ENCODE assay signal across 7 cellular contexts in genomic region chr1:155168105-155168445, GRCh38. TPM values are rescaled to one million over a fixed set of nuclear protein-coding genes. Genes with fewer than 3 reads are reported as not detected.
DNase-seq lines count a peak whose midpoint lies in the region; ATAC-seq, FAIRE-seq and TF ChIP-seq lines count a peak whose summit lies in the region.
"Not testable (repeated sequence)": the region's sequence is repeated elsewhere in the genome, so short reads cannot be mapped to it uniquely, and the experiment has no call there.

No MANE protein-coding gene starts in this region.

- CTCF ChIA-PET in Caco-2 (lab: Charles Lee): interaction anchor here (0.5 to 3.2 kb wide), 19 partner anchors 9 to 134 kb away, joined by 3 to 147 read pairs (median 6); partner anchors contain the start of gene EFNA1
- CTCF ChIA-PET in RWPE1 (lab: Yijun Ruan, JAX): interaction anchor here (0.6 to 2.9 kb wide), 24 partner anchors 9 to 700 kb away, joined by 3 to 29 read pairs (median 5); no protein-coding TSS in a partner anchor
- CTCF ChIA-PET in activated CD8-positive, alpha-beta memory T cell treated with anti-CD3 and anti-CD28 coated beads, Interleukin-2, amount 10 ng/mL, durations not matched to agents 7 days and 5 days (lab: Charles Lee): interaction anchor here (0.6 to 13.0 kb wide), 34 partner anchors 9 to 386 kb away, joined by 3 to 295 read pairs (median 5); partner anchors contain the start of genes ADAM15, DPM3 and SLC50A1
- CTCF ChIA-PET in HepG2 (lab: Yijun Ruan, JAX; ENCODE audit: low intra/inter-chr PET ratio, low total read pairs): interaction anchor here (0.6 to 5.3 kb wide), 10 partner anchors 24 to 106 kb away, joined by 3 to 165 read pairs (median 5); partner anchors contain the start of genes EFNA1 and SLC50A1

- H3K27me3 ChIP-seq in Caco-2 (replicated peaks; ENCODE audit: control insufficient read depth, insufficient read depth, low read length); dorsolateral prefrontal cortex; HepG2 (ENCODE audit: control insufficient read depth in 1 of 2, insufficient read depth in 2 of 2, low read length in 2 of 2): not testable (repeated sequence)

- DNase-seq in Caco-2; RWPE1 (ENCODE audit: low spot score); dorsolateral prefrontal cortex; HepG2 (ENCODE audit: low spot score); stimulated activated effector memory CD8-positive, alpha-beta T cell treated with anti-CD3 and anti-CD28 coated beads, Interleukin-12 subunit alpha, Interleukin-12 subunit beta, amount 100 ng/mL, for 72 hours (ENCODE audit: low spot score in 2 of 2): not testable (repeated sequence)
- peak; percentile 31 for DNase-seq in activated CD8-positive, alpha-beta memory T cell treated with anti-CD3 and anti-CD28 coated beads, Interleukin-2, amount 10 ng/mL, durations not matched to agents 7 days and 5 days

- H3K9me3 ChIP-seq in Caco-2; HepG2 (ENCODE audit: low read length): not testable (repeated sequence)

- peak overlapping the region; percentile 100; the same call in 1 of the 2 replicates for H3K4me2 ChIP-seq in HepG2 (ENCODE audit: low read depth, low read length)

- ATAC-seq in activated CD8-positive, alpha-beta memory T cell treated with anti-CD3 and anti-CD28 coated beads, Interleukin-2, amount 10 ng/mL, durations not matched to agents 7 days and 5 days; HepG2; stimulated activated effector memory CD8-positive, alpha-beta T cell treated with anti-CD3 and anti-CD28 coated beads, Interleukin-12 subunit alpha, Interleukin-12 subunit beta, amount 100 ng/mL, for 72 hours: not testable (repeated sequence)

- H3K9ac ChIP-seq in HepG2 (ENCODE audit: insufficient read depth, low read depth, low read length): not testable (repeated sequence)

- not testable (repeated sequence) for H2AFZ ChIP-seq in HepG2 (ENCODE audit: low read length)

- in situ Hi-C loops in HepG2 (cut with HindIII; ENCODE audit: extremely low pct_ligation_motif_present, low pct_unique_long_range_greater_than_20kb): loop anchor here (5.0 kb wide), 1 partner anchor 76 kb away; no protein-coding TSS in a partner anchor

- TF ChIP-seq POLR2A in HepG2 (IDR thresholded peaks at IDR 0.05; ENCODE audit: insufficient read depth in 1 of 2, low read depth in 2 of 2, low read length in 2 of 2): not testable (repeated sequence)

- FAIRE-seq in HepG2 (lab: Jason Lieb, UNC): not testable (repeated sequence)

- H3K27ac Mint-ChIP-seq in Caco-2 (ENCODE audit: unreplicated experiment): peak overlapping the region; percentile 24
- H3K27ac Mint-ChIP-seq in activated CD8-positive, alpha-beta memory T cell treated with anti-CD3 and anti-CD28 coated beads, Interleukin-2, amount 10 ng/mL, durations not matched to agents 7 days and 5 days: peak overlapping the region; percentile 45
- peak overlapping the region; percentile 71 for H3K27ac Mint-ChIP-seq in stimulated activated effector memory CD8-positive, alpha-beta T cell treated with anti-CD3 and anti-CD28 coated beads, Interleukin-12 subunit alpha, Interleukin-12 subunit beta, amount 100 ng/mL, for 72 hours

- not testable (repeated sequence) for TF ChIP-seq EP300 in Ishikawa (IDR thresholded peaks at IDR 0.05; ENCODE audit: borderline replicate concordance); HepG2 (IDR thresholded peaks at IDR 0.05; ENCODE audit: low read depth in 2 of 2, low read length in 2 of 2); HepG2 (CRISPR knock-in tag; IDR thresholded peaks at IDR 0.05; ENCODE audit: borderline replicate concordance)

- H3K27ac ChIP-seq in RWPE1: peak overlapping the region; percentile 59
- peak overlapping the region in 50 of 59 donors; percentile 62 to 95 (median 88) for H3K27ac ChIP-seq in dorsolateral prefrontal cortex
- not testable (repeated sequence) for H3K27ac ChIP-seq in HepG2 (ENCODE audit: extremely low read length, insufficient read depth, low read length)

- peaks cover 24% of the 10 kb centered on the region for H3K36me3 Mint-ChIP-seq in Caco-2 (ENCODE audit: insufficient read depth, unreplicated experiment)
- not testable (repeated sequence) for H3K36me3 Mint-ChIP-seq in activated CD8-positive, alpha-beta memory T cell treated with anti-CD3 and anti-CD28 coated beads, Interleukin-2, amount 10 ng/mL, durations not matched to agents 7 days and 5 days
- H3K36me3 Mint-ChIP-seq in stimulated activated effector memory CD8-positive, alpha-beta T cell treated with anti-CD3 and anti-CD28 coated beads, Interleukin-12 subunit alpha, Interleukin-12 subunit beta, amount 100 ng/mL, for 72 hours: peaks cover 46% of the 10 kb centered on the region

- H3K9me3 Mint-ChIP-seq in Caco-2 (ENCODE audit: unreplicated experiment); activated CD8-positive, alpha-beta memory T cell treated with anti-CD3 and anti-CD28 coated beads, Interleukin-2, amount 10 ng/mL, durations not matched to agents 7 days and 5 days (ENCODE audit: low read depth); stimulated activated effector memory CD8-positive, alpha-beta T cell treated with anti-CD3 and anti-CD28 coated beads, Interleukin-12 subunit alpha, Interleukin-12 subunit beta, amount 100 ng/mL, for 72 hours: not testable (repeated sequence)

- peak overlapping the region; percentile 66 for H3K4me3 Mint-ChIP-seq in Caco-2 (ENCODE audit: unreplicated experiment)
- not testable (repeated sequence) for H3K4me3 Mint-ChIP-seq in activated CD8-positive, alpha-beta memory T cell treated with anti-CD3 and anti-CD28 coated beads, Interleukin-2, amount 10 ng/mL, durations not matched to agents 7 days and 5 days
- H3K4me3 Mint-ChIP-seq in stimulated activated effector memory CD8-positive, alpha-beta T cell treated with anti-CD3 and anti-CD28 coated beads, Interleukin-12 subunit alpha, Interleukin-12 subunit beta, amount 100 ng/mL, for 72 hours: peak overlapping the region; percentile 68

- not testable (repeated sequence) for H3K4me1 Mint-ChIP-seq in Caco-2 (ENCODE audit: low read depth, unreplicated experiment)
- peaks cover 27% of the 10 kb centered on the region for H3K4me1 Mint-ChIP-seq in activated CD8-positive, alpha-beta memory T cell treated with anti-CD3 and anti-CD28 coated beads, Interleukin-2, amount 10 ng/mL, durations not matched to agents 7 days and 5 days
- peaks cover 31% of the 10 kb centered on the region for H3K4me1 Mint-ChIP-seq in stimulated activated effector memory CD8-positive, alpha-beta T cell treated with anti-CD3 and anti-CD28 coated beads, Interleukin-12 subunit alpha, Interleukin-12 subunit beta, amount 100 ng/mL, for 72 hours

- not testable (repeated sequence) for H3K27me3 Mint-ChIP-seq in Caco-2 (ENCODE audit: insufficient read depth, unreplicated experiment); activated CD8-positive, alpha-beta memory T cell treated with anti-CD3 and anti-CD28 coated beads, Interleukin-2, amount 10 ng/mL, durations not matched to agents 7 days and 5 days

- peaks cover 11% of the 10 kb centered on the region; the same call in 1 of the 2 replicates for H3K4me1 ChIP-seq in Caco-2
- H3K4me1 ChIP-seq in HepG2 (ENCODE audit: insufficient read depth, low read length): peaks cover 36% of the 10 kb centered on the region

- H3K36me3 ChIP-seq in Caco-2 (ENCODE audit: control insufficient read depth, insufficient read depth, low read length): not testable (repeated sequence)
- peaks cover 0 to 12% of the 10 kb centered on the region in 2 experiments; a peak in 2 of 5 replicates for H3K36me3 ChIP-seq in HepG2 (replicated peaks in 1 of 2; ENCODE audit: control insufficient read depth in 1 of 2, insufficient read depth in 2 of 2, low read length in 2 of 2)

- WGBS in HepG2 (ENCODE audit: low lambda C conversion rate): 39% methylated on average over 4 of the region's 4 CpGs

- not testable (repeated sequence) for BruUV-seq in Caco-2 (replicated peaks; lab: Mats Ljungman, UMichigan); HepG2 (replicated peaks; lab: Mats Ljungman, UMichigan)

- not testable (repeated sequence) for TF ChIP-seq CTCF in Caco-2 (IDR thresholded peaks at IDR 0.05; ENCODE audit: insufficient read depth in 1 of 2, low read depth in 1 of 2, low read length in 1 of 2, severe bottlenecking in 1 of 2, unreplicated experiment in 1 of 2); HepG2 (CRISPR knock-in tag; IDR thresholded peaks at IDR 0.05)
- peak; percentile 14; the same call in 1 of the 2 replicates for TF ChIP-seq CTCF in RWPE1 (conservative IDR thresholded peaks at IDR 0.05; ENCODE audit: low read depth)
- peak in 3 of 56 donors; percentile 1 to 5 (median 5) for TF ChIP-seq CTCF in dorsolateral prefrontal cortex (IDR thresholded peaks at IDR 0.05 in 54 of 56, conservative IDR thresholded peaks at IDR 0.05 in 2 of 56; ENCODE audit: low read depth in 1 of 56, partially characterized antibody in 56 of 56)

- not testable (repeated sequence) for TF ChIP-seq RAD21 in Ishikawa (IDR thresholded peaks at IDR 0.05; ENCODE audit: low read depth); HepG2 (CRISPR knock-in tag; IDR thresholded peaks at IDR 0.05)

- peaks cover 10% of the 10 kb centered on the region for H3K79me2 ChIP-seq in HepG2 (ENCODE audit: insufficient read depth, low read length)

- intact Hi-C loops in Caco-2 (cut with micrococcal nuclease; ENCODE audit: unreplicated experiment); HepG2 (cut with micrococcal nuclease; ENCODE audit: unreplicated experiment): not testable (repeated sequence)
- intact Hi-C loops in dorsolateral prefrontal cortex (cut with DNase I): loop anchor here (1.0 to 10.0 kb wide), 4 partner anchors 41 to 603 kb away; partner anchors contain the start of genes CHRNB2 (in 1 of the 2) and EFNA1 (in 1 of the 2)

- H3K4me3 ChIP-seq in Caco-2 (ENCODE audit: low read depth, low read length): not testable (repeated sequence)
- peak overlapping the region in 31 of 59 donors; percentile 29 to 71 (median 54) for H3K4me3 ChIP-seq in dorsolateral prefrontal cortex
- peak overlapping the region in 1 of 3 experiments; percentile 75; a peak in 1 of 6 replicates for H3K4me3 ChIP-seq in HepG2 (replicated peaks in 1 of 3; ENCODE audit: insufficient read depth in 1 of 3, low read depth in 2 of 3, low read length in 3 of 3)

- POLR2A ChIA-PET in Caco-2 (lab: Charles Lee) (interaction anchor here (1.2 to 1.5 kb wide), 2 partner anchors 43 to 77 kb away, joined by 3 to 6 read pairs; no protein-coding TSS in a partner anchor), HepG2 (lab: Yijun Ruan, JAX) (interaction anchor here (1.1 to 5.9 kb wide), 4 partner anchors 37 to 78 kb away, joined by 5 to 56 read pairs (median 16); partner anchors contain the start of gene EFNA1)
- POLR2A ChIA-PET in RWPE1 (lab: Yijun Ruan, JAX; ENCODE audit: low non-redundant PET): not testable (repeated sequence)

- not testable (repeated sequence) for H4K20me1 ChIP-seq in HepG2 (ENCODE audit: insufficient read depth, low read length)

RNA-seq across cellular contexts. Expression of gene KRTCAP2, which starts 5.0 kb away (rescaled TPM):
- total RNA-seq in Caco-2 (2022): 215 and 219 TPM in 2 replicates
- 100 to 1,000 TPM; 166 to 177 TPM for total RNA-seq in activated CD8-positive, alpha-beta memory T cell treated with anti-CD3 and anti-CD28 coated beads, Interleukin-2, amount 10 ng/mL, durations not matched to agents 7 days and 5 days
- 100 to 1,000 TPM in 14 of 120 experiments, 10 to 100 TPM in 106; 49.0 to 130 (median 82.4) TPM for total RNA-seq in dorsolateral prefrontal cortex
- 48.5 and 79.4 TPM in 2 replicates for total RNA-seq in HepG2 (2016; rRNA removed; fragmentation: Illumina TruSeq; extraction: Trizol)
- 40.0 and 49.4 TPM in 2 replicates for total RNA-seq in HepG2 (2016; cell fraction: cytosol; rRNA removed; fragmentation: Illumina TruSeq; extraction: Trizol; ENCODE audit: low read depth)
- total RNA-seq in HepG2 (2016; cell fraction: insoluble cytoplasmic fraction; rRNA removed; fragmentation: Illumina TruSeq; extraction: Trizol): 40.7 and 78.5 TPM in 2 replicates
- 33.6 and 41.0 TPM in 2 replicates for total RNA-seq in HepG2 (2016; cell fraction: membrane; rRNA removed; fragmentation: Illumina TruSeq; extraction: Trizol)
- total RNA-seq in HepG2 (2016; cell fraction: nucleus; rRNA removed; fragmentation: Illumina TruSeq; extraction: Trizol): 50.0 and 52.6 TPM in 2 replicates
- polyA plus RNA-seq in HepG2 (2011; rRNA removed): 77.3 and 89.3 TPM in 2 replicates
- 125 and 155 TPM in 2 replicates for polyA plus RNA-seq in HepG2 (2011; cell fraction: cytosol; rRNA removed)
- 119 and 133 TPM in 2 replicates for polyA plus RNA-seq in HepG2 (2011; cell fraction: nucleus; rRNA removed)
- 73.3 and 73.7 TPM in 2 replicates for polyA plus RNA-seq in HepG2 (2012)
- polyA plus RNA-seq in HepG2 (2016; cell fraction: cytosol; fragmentation: Illumina TruSeq; extraction: Trizol; ENCODE audit: low read depth): 64.6 and 72.6 TPM in 2 replicates
- 47.5 and 61.4 TPM in 2 replicates for polyA plus RNA-seq in HepG2 (2016; cell fraction: insoluble cytoplasmic fraction; fragmentation: Illumina TruSeq; extraction: Trizol; ENCODE audit: low read depth)
- 49.4 and 56.2 TPM in 2 replicates for polyA plus RNA-seq in HepG2 (2016; cell fraction: membrane; fragmentation: Illumina TruSeq; extraction: Trizol; ENCODE audit: low read depth)
- 120 and 121 TPM in 2 replicates for polyA plus RNA-seq in HepG2 (2016; cell fraction: nucleus; fragmentation: Illumina TruSeq; extraction: Trizol; ENCODE audit: insufficient read depth, low read depth)
- 182 and 884 TPM in 2 replicates for polyA minus RNA-seq in HepG2 (2011; rRNA and poly(A)+ RNA removed; ENCODE audit: low replicate concordance)
- 27.3 and 38.2 TPM in 2 replicates for polyA minus RNA-seq in HepG2 (2011; cell fraction: cytosol; rRNA and poly(A)+ RNA removed)
- 22.9 and 23.5 TPM in 2 replicates for polyA minus RNA-seq in HepG2 (2011; cell fraction: nucleus; rRNA and poly(A)+ RNA removed)

RNA-seq across cellular contexts. Expression of gene TRIM46, which starts 5.6 kb away (rescaled TPM):
- total RNA-seq in Caco-2 (2022) (0.11 TPM in 1 of 2 replicates, not detected in the other), dorsolateral prefrontal cortex (10 to 100 TPM; 10.2 to 31.0 (median 19.3) TPM), HepG2 (2016; rRNA removed; fragmentation: Illumina TruSeq; extraction: Trizol) (0.04 and 0.08 TPM in 2 replicates)
- total RNA-seq in activated CD8-positive, alpha-beta memory T cell treated with anti-CD3 and anti-CD28 coated beads, Interleukin-2, amount 10 ng/mL, durations not matched to agents 7 days and 5 days: 10 to 100 TPM; 11.2 to 16.1 TPM
- total RNA-seq in HepG2 (2016; cell fraction: cytosol; rRNA removed; fragmentation: Illumina TruSeq; extraction: Trizol; ENCODE audit: low read depth): not detected in 2 replicates
- total RNA-seq in HepG2 (2016; cell fraction: insoluble cytoplasmic fraction; rRNA removed; fragmentation: Illumina TruSeq; extraction: Trizol): 0.04 TPM in 1 of 2 replicates, not detected in the other
- not detected in 2 replicates for total RNA-seq in HepG2 (2016; cell fraction: membrane; rRNA removed; fragmentation: Illumina TruSeq; extraction: Trizol)
- total RNA-seq in HepG2 (2016; cell fraction: nucleus; rRNA removed; fragmentation: Illumina TruSeq; extraction: Trizol): not detected in 2 replicates
- 0.09 and 0.12 TPM in 2 replicates for polyA plus RNA-seq in HepG2 (2011; rRNA removed)
- 0.04 and 0.11 TPM in 2 replicates for polyA plus RNA-seq in HepG2 (2011; cell fraction: cytosol; rRNA removed)
- 0.43 and 0.47 TPM in 2 replicates for polyA plus RNA-seq in HepG2 (2011; cell fraction: nucleus; rRNA removed)
- polyA plus RNA-seq in HepG2 (2012): 0.15 and 0.25 TPM in 2 replicates
- polyA plus RNA-seq in HepG2 (2016; cell fraction: cytosol; fragmentation: Illumina TruSeq; extraction: Trizol; ENCODE audit: low read depth): 0.02 and 0.05 TPM in 2 replicates
- not detected in 2 replicates for polyA plus RNA-seq in HepG2 (2016; cell fraction: insoluble cytoplasmic fraction; fragmentation: Illumina TruSeq; extraction: Trizol; ENCODE audit: low read depth)
- polyA plus RNA-seq in HepG2 (2016; cell fraction: membrane; fragmentation: Illumina TruSeq; extraction: Trizol; ENCODE audit: low read depth): 0.05 and 0.08 TPM in 2 replicates
- polyA plus RNA-seq in HepG2 (2016; cell fraction: nucleus; fragmentation: Illumina TruSeq; extraction: Trizol; ENCODE audit: insufficient read depth, low read depth): 0.21 TPM in 1 of 2 replicates, not detected in the other
- polyA minus RNA-seq in HepG2 (2011; rRNA and poly(A)+ RNA removed; ENCODE audit: low replicate concordance): 0.12 and 0.19 TPM in 2 replicates
- not detected in 2 replicates for polyA minus RNA-seq in HepG2 (2011; cell fraction: cytosol; rRNA and poly(A)+ RNA removed)
- polyA minus RNA-seq in HepG2 (2011; cell fraction: nucleus; rRNA and poly(A)+ RNA removed): not detected in 2 replicates

RNA-seq across cellular contexts. Expression of gene DPM3, which starts 27.7 kb away (rescaled TPM):
- total RNA-seq in Caco-2 (2022) (27.8 and 30.7 TPM in 2 replicates), dorsolateral prefrontal cortex (10 to 100 TPM; 28.0 to 77.8 (median 52.8) TPM), HepG2 (2016; rRNA removed; fragmentation: Illumina TruSeq; extraction: Trizol) (14.8 and 23.2 TPM in 2 replicates)
- total RNA-seq in activated CD8-positive, alpha-beta memory T cell treated with anti-CD3 and anti-CD28 coated beads, Interleukin-2, amount 10 ng/mL, durations not matched to agents 7 days and 5 days: 10 to 100 TPM; 54.2 to 57.0 TPM
- 29.5 and 29.8 TPM in 2 replicates for total RNA-seq in HepG2 (2016; cell fraction: cytosol; rRNA removed; fragmentation: Illumina TruSeq; extraction: Trizol; ENCODE audit: low read depth)
- total RNA-seq in HepG2 (2016; cell fraction: insoluble cytoplasmic fraction; rRNA removed; fragmentation: Illumina TruSeq; extraction: Trizol): 21.9 and 28.1 TPM in 2 replicates
- 14.3 and 20.6 TPM in 2 replicates for total RNA-seq in HepG2 (2016; cell fraction: membrane; rRNA removed; fragmentation: Illumina TruSeq; extraction: Trizol)
- 18.3 and 22.2 TPM in 2 replicates for total RNA-seq in HepG2 (2016; cell fraction: nucleus; rRNA removed; fragmentation: Illumina TruSeq; extraction: Trizol)
- polyA plus RNA-seq in HepG2 (2011; rRNA removed): 53.4 and 61.7 TPM in 2 replicates
- polyA plus RNA-seq in HepG2 (2011; cell fraction: cytosol; rRNA removed): 70.1 and 134 TPM in 2 replicates
- polyA plus RNA-seq in HepG2 (2011; cell fraction: nucleus; rRNA removed): 64.8 and 67.2 TPM in 2 replicates
- 39.2 and 68.2 TPM in 2 replicates for polyA plus RNA-seq in HepG2 (2012)
- 29.6 and 50.5 TPM in 2 replicates for polyA plus RNA-seq in HepG2 (2016; cell fraction: cytosol; fragmentation: Illumina TruSeq; extraction: Trizol; ENCODE audit: low read depth)
- polyA plus RNA-seq in HepG2 (2016; cell fraction: insoluble cytoplasmic fraction; fragmentation: Illumina TruSeq; extraction: Trizol; ENCODE audit: low read depth): 22.4 and 23.3 TPM in 2 replicates
- 19.9 and 24.8 TPM in 2 replicates for polyA plus RNA-seq in HepG2 (2016; cell fraction: membrane; fragmentation: Illumina TruSeq; extraction: Trizol; ENCODE audit: low read depth)
- polyA plus RNA-seq in HepG2 (2016; cell fraction: nucleus; fragmentation: Illumina TruSeq; extraction: Trizol; ENCODE audit: insufficient read depth, low read depth): 44.3 and 46.0 TPM in 2 replicates
- 23.2 and 26.3 TPM in 2 replicates for polyA minus RNA-seq in HepG2 (2011; rRNA and poly(A)+ RNA removed; ENCODE audit: low replicate concordance)
- 9.3 and 10.7 TPM in 2 replicates for polyA minus RNA-seq in HepG2 (2011; cell fraction: cytosol; rRNA and poly(A)+ RNA removed)
- 3.2 and 5.7 TPM in 2 replicates for polyA minus RNA-seq in HepG2 (2011; cell fraction: nucleus; rRNA and poly(A)+ RNA removed)

RNA-seq across cellular contexts. Expression of gene SLC50A1, which starts 32.4 kb away (rescaled TPM):
- total RNA-seq in Caco-2 (2022): 38.4 and 43.6 TPM in 2 replicates
- 10 to 100 TPM; 39.8 to 41.2 TPM for total RNA-seq in activated CD8-positive, alpha-beta memory T cell treated with anti-CD3 and anti-CD28 coated beads, Interleukin-2, amount 10 ng/mL, durations not matched to agents 7 days and 5 days
- 10 to 100 TPM in 40 of 120 experiments, 1 to 10 TPM in 80; 4.8 to 17.0 (median 9.0) TPM for total RNA-seq in dorsolateral prefrontal cortex
- 16.4 and 22.5 TPM in 2 replicates for total RNA-seq in HepG2 (2016; rRNA removed; fragmentation: Illumina TruSeq; extraction: Trizol)
- total RNA-seq in HepG2 (2016; cell fraction: cytosol; rRNA removed; fragmentation: Illumina TruSeq; extraction: Trizol; ENCODE audit: low read depth): 19.6 and 29.0 TPM in 2 replicates
- 14.6 and 22.8 TPM in 2 replicates for total RNA-seq in HepG2 (2016; cell fraction: insoluble cytoplasmic fraction; rRNA removed; fragmentation: Illumina TruSeq; extraction: Trizol)
- total RNA-seq in HepG2 (2016; cell fraction: membrane; rRNA removed; fragmentation: Illumina TruSeq; extraction: Trizol): 30.5 and 34.4 TPM in 2 replicates
- 13.0 and 15.2 TPM in 2 replicates for total RNA-seq in HepG2 (2016; cell fraction: nucleus; rRNA removed; fragmentation: Illumina TruSeq; extraction: Trizol)
- 46.8 and 49.5 TPM in 2 replicates for polyA plus RNA-seq in HepG2 (2011; rRNA removed)
- 53.5 and 57.9 TPM in 2 replicates for polyA plus RNA-seq in HepG2 (2011; cell fraction: cytosol; rRNA removed)
- polyA plus RNA-seq in HepG2 (2011; cell fraction: nucleus; rRNA removed): 18.6 and 21.1 TPM in 2 replicates
- polyA plus RNA-seq in HepG2 (2012): 26.3 and 27.0 TPM in 2 replicates
- 24.2 and 36.2 TPM in 2 replicates for polyA plus RNA-seq in HepG2 (2016; cell fraction: cytosol; fragmentation: Illumina TruSeq; extraction: Trizol; ENCODE audit: low read depth)
- polyA plus RNA-seq in HepG2 (2016; cell fraction: insoluble cytoplasmic fraction; fragmentation: Illumina TruSeq; extraction: Trizol; ENCODE audit: low read depth): 20.1 and 21.0 TPM in 2 replicates
- 29.7 and 39.9 TPM in 2 replicates for polyA plus RNA-seq in HepG2 (2016; cell fraction: membrane; fragmentation: Illumina TruSeq; extraction: Trizol; ENCODE audit: low read depth)
- polyA plus RNA-seq in HepG2 (2016; cell fraction: nucleus; fragmentation: Illumina TruSeq; extraction: Trizol; ENCODE audit: insufficient read depth, low read depth): 35.6 and 36.4 TPM in 2 replicates
- 40.9 and 59.1 TPM in 2 replicates for polyA minus RNA-seq in HepG2 (2011; rRNA and poly(A)+ RNA removed; ENCODE audit: low replicate concordance)
- 12.3 and 19.1 TPM in 2 replicates for polyA minus RNA-seq in HepG2 (2011; cell fraction: cytosol; rRNA and poly(A)+ RNA removed)
- polyA minus RNA-seq in HepG2 (2011; cell fraction: nucleus; rRNA and poly(A)+ RNA removed): 7.8 and 9.8 TPM in 2 replicates

RNA-seq across cellular contexts. Expression of gene THBS3, which starts 39.6 kb away (rescaled TPM):
- 6.2 and 7.4 TPM in 2 replicates for total RNA-seq in Caco-2 (2022)
- total RNA-seq in activated CD8-positive, alpha-beta memory T cell treated with anti-CD3 and anti-CD28 coated beads, Interleukin-2, amount 10 ng/mL, durations not matched to agents 7 days and 5 days: 10 to 100 TPM; 14.3 to 23.5 TPM
- total RNA-seq in dorsolateral prefrontal cortex: 10 to 100 TPM; 10.2 to 41.2 (median 21.5) TPM
- 0.39 and 0.86 TPM in 2 replicates for total RNA-seq in HepG2 (2016; rRNA removed; fragmentation: Illumina TruSeq; extraction: Trizol)
- total RNA-seq in HepG2 (2016; cell fraction: cytosol; rRNA removed; fragmentation: Illumina TruSeq; extraction: Trizol; ENCODE audit: low read depth): 0.30 TPM in 1 of 2 replicates, not detected in the other
- 0.77 and 0.95 TPM in 2 replicates for total RNA-seq in HepG2 (2016; cell fraction: insoluble cytoplasmic fraction; rRNA removed; fragmentation: Illumina TruSeq; extraction: Trizol)
- 0.22 and 0.45 TPM in 2 replicates for total RNA-seq in HepG2 (2016; cell fraction: membrane; rRNA removed; fragmentation: Illumina TruSeq; extraction: Trizol)
- total RNA-seq in HepG2 (2016; cell fraction: nucleus; rRNA removed; fragmentation: Illumina TruSeq; extraction: Trizol): 0.94 and 1.8 TPM in 2 replicates
- 3.6 and 4.4 TPM in 2 replicates for polyA plus RNA-seq in HepG2 (2011; rRNA removed)
- polyA plus RNA-seq in HepG2 (2011; cell fraction: cytosol; rRNA removed): 1.5 and 1.8 TPM in 2 replicates
- 19.9 and 26.8 TPM in 2 replicates for polyA plus RNA-seq in HepG2 (2011; cell fraction: nucleus; rRNA removed)
- 2.1 and 2.4 TPM in 2 replicates for polyA plus RNA-seq in HepG2 (2012)
- 0.14 and 0.26 TPM in 2 replicates for polyA plus RNA-seq in HepG2 (2016; cell fraction: cytosol; fragmentation: Illumina TruSeq; extraction: Trizol; ENCODE audit: low read depth)
- polyA plus RNA-seq in HepG2 (2016; cell fraction: insoluble cytoplasmic fraction; fragmentation: Illumina TruSeq; extraction: Trizol; ENCODE audit: low read depth): 0.29 and 0.60 TPM in 2 replicates
- polyA plus RNA-seq in HepG2 (2016; cell fraction: membrane; fragmentation: Illumina TruSeq; extraction: Trizol; ENCODE audit: low read depth): 0.10 and 0.31 TPM in 2 replicates
- polyA plus RNA-seq in HepG2 (2016; cell fraction: nucleus; fragmentation: Illumina TruSeq; extraction: Trizol; ENCODE audit: insufficient read depth, low read depth): 3.1 and 4.9 TPM in 2 replicates
- polyA minus RNA-seq in HepG2 (2011; rRNA and poly(A)+ RNA removed; ENCODE audit: low replicate concordance): 2.9 and 6.9 TPM in 2 replicates
- 1.4 and 1.5 TPM in 2 replicates for polyA minus RNA-seq in HepG2 (2011; cell fraction: cytosol; rRNA and poly(A)+ RNA removed)
- polyA minus RNA-seq in HepG2 (2011; cell fraction: nucleus; rRNA and poly(A)+ RNA removed): 2.7 and 3.4 TPM in 2 replicates

Comparison
In these comparisons a context has a peak if more than half of its experiments do, and no peak if none do; other contexts are left out.
1. RNA of gene TRIM46, which starts 5.6 kb away (total RNA-seq): 10.2 to 31.0 TPM in dorsolateral prefrontal cortex and 11.2 to 16.1 TPM in activated CD8-positive, alpha-beta memory T cell treated with anti-CD3 and anti-CD28 coated beads, Interleukin-2, amount 10 ng/mL, durations not matched to agents 7 days and 5 days; 0.11 TPM in Caco-2 and 0.04 to 0.08 TPM in HepG2; every median in the first group is over 10 times any median in the second.
2. Peak in every context shown above with its lines, with median percentiles within 50 percentile points of each other: H3K27ac Mint-ChIP-seq.